Comparison of ENCODE assay signal across 8 cellular contexts in the genomic region with DNA sequence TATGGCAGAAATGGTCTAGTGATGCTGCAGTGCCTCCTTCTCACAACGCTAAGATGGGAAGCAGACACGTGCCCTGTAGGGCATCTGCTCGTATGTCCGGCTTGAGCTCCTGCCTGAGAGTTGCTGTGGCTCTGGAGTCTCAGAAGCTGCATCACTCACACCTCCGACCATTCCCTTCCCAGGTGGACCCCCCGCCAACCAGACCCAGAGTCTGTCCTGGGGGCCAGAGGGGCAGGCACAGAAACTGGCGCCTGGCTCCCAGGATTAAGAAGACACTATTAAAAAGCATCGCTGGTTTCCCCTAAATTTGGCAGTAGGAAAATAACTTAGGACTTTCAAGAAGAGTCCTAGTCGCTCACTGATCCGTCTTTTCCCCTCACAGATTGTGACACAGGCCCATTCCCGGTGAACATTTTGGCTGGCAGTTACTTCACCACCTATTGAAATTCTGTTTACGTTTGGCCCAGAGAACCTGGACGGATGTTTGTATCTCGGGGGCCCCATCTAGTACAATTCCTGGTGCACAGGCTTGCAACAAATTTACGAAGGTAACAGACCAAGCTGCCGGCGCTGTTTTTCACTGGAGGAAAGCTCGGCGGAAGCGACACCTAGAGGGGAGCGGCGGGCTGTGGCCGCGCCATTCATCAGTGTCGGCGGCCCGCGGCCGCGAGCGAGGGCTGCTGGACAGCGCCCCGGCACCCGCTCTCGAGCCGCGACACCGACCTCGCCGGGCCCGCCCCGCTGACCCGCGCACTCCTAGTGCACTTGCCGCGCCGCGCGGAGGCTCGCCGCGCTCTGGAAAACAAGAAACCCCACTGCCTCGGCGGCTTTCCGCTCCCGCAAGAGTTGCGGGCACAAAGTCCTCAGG. TPM values are rescaled to one million over a fixed set of nuclear protein-coding genes. Genes with fewer than 3 reads are reported as not detected.
DNase-seq lines count a peak whose midpoint lies in the region; ATAC-seq, FAIRE-seq and TF ChIP-seq lines count a peak whose summit lies in the region.

No MANE protein-coding gene starts in this region.

- H3K9me3 ChIP-seq in IMR-90 (ENCODE audit: control insufficient read depth, insufficient read depth, low read length) (no peaks in the 10 kb centered on the region), endothelial cell of umbilical vein (replicated peaks; ENCODE audit: control insufficient read depth, insufficient read depth, low read length) (no peaks in the 10 kb centered on the region), mesodermal cell (ENCODE audit: control insufficient read depth, low read length) (no peaks in the 10 kb centered on the region), suprapubic skin (no peaks in the 10 kb centered on the region)

- H3K4me1 ChIP-seq in IMR-90 (ENCODE audit: control insufficient read depth, insufficient read depth, low read length) (peaks cover 3% of the 10 kb centered on the region; the same call in 1 of the 2 replicates), endothelial cell of umbilical vein (ENCODE audit: control insufficient read depth, extremely low read depth, insufficient read depth, low read length) (peaks cover 17% of the 10 kb centered on the region), mesodermal cell (ENCODE audit: control insufficient read depth, insufficient read depth, low read length, poor library complexity, severe bottlenecking) (peaks cover 6% of the 10 kb centered on the region), suprapubic skin (peaks cover 17% of the 10 kb centered on the region)

- no peak overlapping the region for H2BK120ac ChIP-seq in IMR-90 (ENCODE audit: low read depth, low read length)

- H2BK20ac ChIP-seq in IMR-90 (ENCODE audit: low read depth, low read length): no peak overlapping the region

- H3K56ac ChIP-seq in IMR-90 (ENCODE audit: extremely low read depth, insufficient read depth, low read length): no peak overlapping the region

- H3K27me3 ChIP-seq in IMR-90 (ENCODE audit: control insufficient read depth, insufficient read depth, low read length) (peaks cover 40% of the 10 kb centered on the region), endothelial cell of umbilical vein (ENCODE audit: control insufficient read depth in 2 of 2, insufficient read depth in 2 of 2, low read length in 2 of 2) (peaks cover 46 to 71% of the 10 kb centered on the region in 2 experiments), suprapubic skin (peaks cover 48% of the 10 kb centered on the region)

- H3K4me2 ChIP-seq in IMR-90 (ENCODE audit: low read depth, low read length) (peak overlapping the region; percentile 35; the same call in 1 of the 2 replicates), endothelial cell of umbilical vein (ENCODE audit: insufficient read depth, low read length) (no peak overlapping the region)

- 4% methylated on average over 16 of the region's 57 CpGs; no CpG with 5 or more reads in 1 of the 2 experiments for WGBS in IMR-90 (ENCODE audit: extremely low coverage in 2 of 2, insufficient read length in 1 of 2), 2 experiments
- WGBS in mesodermal cell (ENCODE audit: insufficient coverage in 2 of 2), 2 experiments: 7 to 10% methylated on average over 37 to 55 of the region's 57 CpGs
- 18% methylated on average over 18 of the region's 57 CpGs for WGBS in suprapubic skin

- no peaks in the 10 kb centered on the region for H3K79me1 ChIP-seq in IMR-90 (ENCODE audit: low read depth in 1 of 2, low read length in 2 of 2)

- peak; percentile 32 for DNase-seq in EL
- no peak for DNase-seq in IMR-90
- DNase-seq in activated CD4-positive, CD25-positive, alpha-beta regulatory T cell treated with anti-CD3 and anti-CD28 coated beads, Interleukin-2, amount 50 U/mL, for 72 hours: peak; percentile 42
- DNase-seq in endothelial cell of umbilical vein (ENCODE audit: low read depth, low spot score): peak; percentile 26
- no peak for DNase-seq in suprapubic skin (ENCODE audit: low spot score in 2 of 2)
- DNase-seq in central memory CD4-positive, alpha-beta T cell: no peak

- H2AK5ac ChIP-seq in IMR-90 (ENCODE audit: low read depth, low read length): no peak overlapping the region

- POLR2A ChIA-PET in IMR-90 (lab: Charles Lee; ENCODE audit: unreplicated experiment): no interaction called here
- POLR2A ChIA-PET in endothelial cell of umbilical vein (lab: Charles Lee): no interaction called here

- H3K23ac ChIP-seq in IMR-90 (ENCODE audit: low read depth, low read length): no peak overlapping the region

- intact Hi-C loops in IMR-90 (cut with micrococcal nuclease) (loop anchor here (5.0 kb wide), 1 partner anchor 498 kb away; no protein-coding TSS in a partner anchor), endothelial cell of umbilical vein (cut with micrococcal nuclease) (loop anchor here (1.0 to 2.0 kb wide), 4 partner anchors 8 to 258 kb away; no protein-coding TSS in a partner anchor)

- no peak overlapping the region for H4K5ac ChIP-seq in IMR-90 (ENCODE audit: low read depth, low read length)

- H3K4ac ChIP-seq in IMR-90 (ENCODE audit: low read depth, low read length): no peak overlapping the region

- no peak overlapping the region for H2BK5ac ChIP-seq in IMR-90 (ENCODE audit: low read depth, low read length, poor library complexity, severe bottlenecking)

- ATAC-seq in IMR-90 (ENCODE audit: low read depth): peak; percentile 90
- ATAC-seq in HG02642 (IDR thresholded peaks at IDR 0.05; ENCODE audit: poor library complexity, unreplicated experiment): no peak

- FAIRE-seq in endothelial cell of umbilical vein (lab: Jason Lieb, UNC): peak; percentile 18

- TF ChIP-seq RAD21 in IMR-90 (IDR thresholded peaks at IDR 0.05; ENCODE audit: low read length): no peak

- no peak for TF ChIP-seq EP300 in suprapubic skin (IDR thresholded peaks at IDR 0.05)

- no peaks in the 10 kb centered on the region for H3K79me2 ChIP-seq in endothelial cell of umbilical vein (ENCODE audit: control insufficient read depth, insufficient read depth, low read length)

- no peak overlapping the region for H2AK9ac ChIP-seq in IMR-90 (replicated peaks; ENCODE audit: low read depth, low read length, poor library complexity)

- CTCF ChIA-PET in IMR-90 (lab: Yijun Ruan, JAX): no interaction called here
- CTCF ChIA-PET in endothelial cell of umbilical vein (lab: Charles Lee): interaction anchor here (1.0 to 3.7 kb wide), 3 partner anchors 8 to 259 kb away, joined by 3 to 30 read pairs (median 3); no protein-coding TSS in a partner anchor

- dilution Hi-C loops in IMR-90 (cut with HindIII; ENCODE audit: low sequenced_read_pairs, unreplicated experiment) (no loop called here), endothelial cell of umbilical vein (cut with MboI; ENCODE audit: extremely low pct_ligation_motif_present, low sequenced_read_pairs) (no loop called here)

- no peaks in the 10 kb centered on the region for H3K36me3 ChIP-seq in IMR-90 (ENCODE audit: control insufficient read depth, insufficient read depth, low read length)
- H3K36me3 ChIP-seq in endothelial cell of umbilical vein (ENCODE audit: control insufficient read depth in 2 of 2, extremely low read depth in 1 of 2, insufficient read depth in 2 of 2, low read length in 2 of 2): no peaks in the 10 kb centered on the region
- H3K36me3 ChIP-seq in mesodermal cell (ENCODE audit: control insufficient read depth, insufficient read depth, low read length): no peaks in the 10 kb centered on the region
- no peaks in the 10 kb centered on the region for H3K36me3 ChIP-seq in suprapubic skin

- H2BK15ac ChIP-seq in IMR-90 (ENCODE audit: low read depth, low read length): no peak overlapping the region

- H3K27ac ChIP-seq in IMR-90 (ENCODE audit: insufficient read depth, low read length) (no peak overlapping the region), endothelial cell of umbilical vein (ENCODE audit: insufficient read depth, low read depth, low read length) (no peak overlapping the region), mesodermal cell (ENCODE audit: low read depth, low read length, severe bottlenecking) (no peak overlapping the region), suprapubic skin (no peak overlapping the region)

- H4K8ac ChIP-seq in IMR-90 (ENCODE audit: low read depth in 2 of 2, low read length in 2 of 2): no peak overlapping the region

- H2AFZ ChIP-seq in IMR-90 (replicated peaks; ENCODE audit: low read length, poor library complexity) (no peak overlapping the region), endothelial cell of umbilical vein (ENCODE audit: low read depth, low read length) (no peak overlapping the region)

- no peak for TF ChIP-seq POLR2A in IMR-90 (IDR thresholded peaks at IDR 0.05; ENCODE audit: low read depth, low read length)
- TF ChIP-seq POLR2A in endothelial cell of umbilical vein (IDR thresholded peaks at IDR 0.05; ENCODE audit: low read depth, low read length): no peak
- TF ChIP-seq POLR2A in suprapubic skin (IDR thresholded peaks at IDR 0.05): no peak

- H3K9ac ChIP-seq in IMR-90 (ENCODE audit: low read depth, low read length) (no peak overlapping the region), endothelial cell of umbilical vein (replicated peaks; ENCODE audit: extremely low read depth, insufficient read depth, low read length) (no peak overlapping the region)

- H3K4me3 ChIP-seq in IMR-90 (ENCODE audit: insufficient read depth, low read depth, low read length) (no peak overlapping the region), endothelial cell of umbilical vein (replicated peaks in 1 of 3; ENCODE audit: insufficient read depth in 1 of 3, low read depth in 1 of 3, low read length in 3 of 3) (no peak overlapping the region), mesodermal cell (ENCODE audit: extremely low read depth, insufficient read depth, low read length, poor library complexity, severe bottlenecking) (peak overlapping the region; percentile 24), suprapubic skin (peak overlapping the region; percentile 57)

- no peaks in the 10 kb centered on the region for H4K20me1 ChIP-seq in IMR-90 (ENCODE audit: insufficient read depth, low read length)
- H4K20me1 ChIP-seq in endothelial cell of umbilical vein (replicated peaks; ENCODE audit: control insufficient read depth, extremely low read depth, insufficient read depth, low read length): no peaks in the 10 kb centered on the region

- in situ Hi-C loops in IMR-90 (cut with MboI; ENCODE audit: low sequenced_read_pairs): no loop called here

- H3K14ac ChIP-seq in IMR-90 (replicated peaks; ENCODE audit: low read depth, low read length): no peak overlapping the region

- no peak; the same call in 1 of the 2 replicates for TF ChIP-seq CTCF in IMR-90 (conservative IDR thresholded peaks at IDR 0.05; ENCODE audit: low read depth, low read length)
- peak; percentile 32 to 37 for TF ChIP-seq CTCF in endothelial cell of umbilical vein (IDR thresholded peaks at IDR 0.05; ENCODE audit: extremely low read depth in 1 of 2, insufficient read depth in 1 of 2, low read depth in 1 of 2, low read length in 2 of 2)
- TF ChIP-seq CTCF in suprapubic skin (IDR thresholded peaks at IDR 0.05): peak in 1 of 2 donors; percentile 54

- H3K18ac ChIP-seq in IMR-90 (ENCODE audit: low read depth, low read length): no peak overlapping the region

- BruUV-seq in IMR-90 (replicated peaks; lab: Mats Ljungman, UMichigan) (no TSS peak), endothelial cell of umbilical vein (replicated peaks; lab: Mats Ljungman, UMichigan) (no TSS peak)

- no peak overlapping the region for H4K91ac ChIP-seq in IMR-90 (ENCODE audit: insufficient read depth, low read depth, low read length)

- H3K9me1 ChIP-seq in IMR-90 (ENCODE audit: insufficient read depth, low read length): no peaks in the 10 kb centered on the region
- H3K9me1 ChIP-seq in endothelial cell of umbilical vein (replicated peaks; ENCODE audit: control insufficient read depth, extremely low read depth, insufficient read depth, low read length): no peaks in the 10 kb centered on the region

RNA-seq across cellular contexts. Expression of a gene that starts 1.6 kb away (rescaled TPM):
- total RNA-seq in IMR-90 (2012; rRNA removed) (0.18 TPM in 1 of 2 replicates, not detected in the other), endothelial cell of umbilical vein (0.07 TPM in 1 of 2 replicates, not detected in the other), suprapubic skin (1 to 10 TPM; 2.3 to 6.4 (median 5.8) TPM)
- polyA plus RNA-seq in IMR-90 (2012; rRNA removed) (not detected in 2 replicates), endothelial cell of umbilical vein (0.18 and 0.21 TPM in 2 replicates)
- polyA plus RNA-seq in IMR-90 (2012; cell fraction: cytosol; rRNA removed): 0.01 and 0.04 TPM in 2 replicates
- polyA plus RNA-seq in IMR-90 (2012; cell fraction: nucleus; rRNA removed; ENCODE audit: low replicate concordance): 0.03 TPM in 2 replicates
- polyA plus RNA-seq in endothelial cell of umbilical vein (2011; cell fraction: cytosol; rRNA removed): 0.23 and 0.27 TPM in 2 replicates
- polyA plus RNA-seq in endothelial cell of umbilical vein (2011; cell fraction: nucleus; rRNA removed): 0.25 and 0.48 TPM in 2 replicates
- 0.39 and 0.49 TPM in 2 replicates for polyA plus RNA-seq in endothelial cell of umbilical vein (2012)
- polyA minus RNA-seq in endothelial cell of umbilical vein: 0.13 and 1.1 TPM in 2 replicates
- polyA minus RNA-seq in endothelial cell of umbilical vein (2011; cell fraction: cytosol; rRNA and poly(A)+ RNA removed): not detected
- polyA minus RNA-seq in endothelial cell of umbilical vein (2011; cell fraction: nucleus; rRNA and poly(A)+ RNA removed): 0.58 TPM in 2 replicates
- 0.74 TPM for polyA plus RNA-seq in mesodermal cell (2013, experiment 1 of 2)
- 0.35 TPM for polyA plus RNA-seq in mesodermal cell (2013, experiment 2 of 2)

Comparison
In these comparisons a context has a peak if more than half of its experiments do, and no peak if none do; other contexts are left out.
1. DNase-seq: peak in EL (single experiment), activated CD4-positive, CD25-positive, alpha-beta regulatory T cell treated with anti-CD3 and anti-CD28 coated beads, Interleukin-2, amount 50 U/mL, for 72 hours (single experiment) and endothelial cell of umbilical vein (single experiment); none in IMR-90 (single experiment), suprapubic skin (0 of 2) and central memory CD4-positive, alpha-beta T cell (single experiment).
2. H3K4me3 ChIP-seq: peak in mesodermal cell (single experiment) and suprapubic skin (single experiment); none in IMR-90 (single experiment) and endothelial cell of umbilical vein (0 of 3).